Comparison of ENCODE assay signal across 22 cellular contexts in genomic region chr7:2264158-2264557, GRCh38.
"Had no signal": no experiment of that assay in that cellular context is flagged by ENCODE, and none has a peak within 500 bp of the region (broad histone marks: within the 10 kb centered on the region; RNA-seq: fewer than 3 reads in every experiment).

No MANE protein-coding gene starts in this region.

- H3K9me3 Mint-ChIP-seq: activated CD8-positive, alpha-beta T cell treated with anti-CD3 and anti-CD28 coated beads for 36 hours; activated naive CD8-positive, alpha-beta T cell treated with anti-CD3 and anti-CD28 coated beads, Interleukin-2, amount 10 ng/mL, durations not matched to agents 7 days and 5 days; T-cell had no signal

- ATAC-seq: activated CD8-positive, alpha-beta T cell treated with anti-CD3 and anti-CD28 coated beads for 36 hours; T-cell had no signal

- DNase-seq: activated CD4-positive, alpha-beta T cell treated with anti-CD3 and anti-CD28 coated beads for 4 hours; activated CD8-positive, alpha-beta memory T cell treated with anti-CD3 and anti-CD28 coated beads, Interleukin-2, amount 50 U/mL, for 4 hours; activated CD8-positive, alpha-beta T cell treated with anti-CD3 and anti-CD28 coated beads for 36 hours; activated naive CD4-positive, alpha-beta T cell treated with anti-CD3 and anti-CD28 coated beads, Interleukin-2, amount 50 U/mL, for 16 hours; activated naive CD8-positive, alpha-beta T cell treated with anti-CD3 and anti-CD28 coated beads, Interleukin-2, amount 10 ng/mL, durations not matched to agents 7 days and 5 days; adrenal gland; anterior cingulate cortex; IMR-90; KG1; NCI-H1048; NCI-H2029; NCI-H345; NCI-H510A; NCI-H526 treated with DMSO at 0.1 percent for 48 hours; NCI-H82; NK-92 treated with Interleukin-12 subunit alpha and Interleukin-12 subunit beta, amount 100 ng/mL, for 24 hours; OCI-M1; Peyer's patch; SHP77 treated with DMSO at 0.1 percent for 48 hours; T-cell had no signal

- H3K27me3 Mint-ChIP-seq: activated CD8-positive, alpha-beta T cell treated with anti-CD3 and anti-CD28 coated beads for 36 hours; activated naive CD8-positive, alpha-beta T cell treated with anti-CD3 and anti-CD28 coated beads, Interleukin-2, amount 10 ng/mL, durations not matched to agents 7 days and 5 days; T-cell had no signal

- H3K9me3 ChIP-seq: adrenal gland, Peyer's patch had no signal

- H3K27ac ChIP-seq: adrenal gland, Peyer's patch, RWPE1, VCaP had no signal

- H3K4me1 ChIP-seq: adrenal gland had no signal

- H3K4me3 ChIP-seq: adrenal gland, Peyer's patch had no signal

- H3K4me3 Mint-ChIP-seq: activated CD8-positive, alpha-beta T cell treated with anti-CD3 and anti-CD28 coated beads for 36 hours; activated naive CD8-positive, alpha-beta T cell treated with anti-CD3 and anti-CD28 coated beads, Interleukin-2, amount 10 ng/mL, durations not matched to agents 7 days and 5 days; T-cell had no signal

- H3K27ac Mint-ChIP-seq: activated CD8-positive, alpha-beta T cell treated with anti-CD3 and anti-CD28 coated beads for 36 hours; activated naive CD8-positive, alpha-beta T cell treated with anti-CD3 and anti-CD28 coated beads, Interleukin-2, amount 10 ng/mL, durations not matched to agents 7 days and 5 days had no signal

- H3K27me3 ChIP-seq: adrenal gland, Peyer's patch had no signal

- H3K36me3 ChIP-seq: adrenal gland had no signal
